Comparison of ENCODE assay signal across 13 cellular contexts in the genomic region with DNA sequence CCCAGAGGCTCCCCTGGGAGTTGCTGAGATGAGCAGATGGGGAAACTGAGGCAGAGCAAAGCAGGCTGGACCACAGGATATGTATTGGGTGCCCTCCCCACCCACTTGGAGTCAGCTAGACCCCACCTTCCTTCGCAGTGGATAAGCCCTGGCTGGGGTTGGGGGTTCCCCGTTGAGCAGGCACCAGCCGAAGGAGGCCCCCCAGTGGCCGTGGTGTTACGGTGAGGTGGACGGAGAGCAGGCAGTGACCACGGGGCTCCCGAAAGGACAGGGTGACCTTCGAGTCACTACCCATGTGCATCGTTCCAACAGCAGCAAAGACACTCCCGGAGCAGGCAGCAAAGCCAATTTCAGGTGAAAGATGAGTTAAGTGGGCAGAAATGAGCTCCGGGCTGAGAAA.
DNase-seq lines count a peak whose midpoint lies in the region; ATAC-seq, FAIRE-seq and TF ChIP-seq lines count a peak whose summit lies in the region.
"Had no signal": no experiment of that assay in that cellular context is flagged by ENCODE, and none has a peak within 500 bp of the region (broad histone marks: within the 10 kb centered on the region; RNA-seq: fewer than 3 reads in every experiment).

No MANE protein-coding gene starts in this region.

- no peak overlapping the region for H2BK20ac ChIP-seq in H1 (ENCODE audit: low read length)

- H3K9me2 ChIP-seq in Loucy (replicated peaks; ENCODE audit: low read depth, low read length): no peaks in the 10 kb centered on the region

- H3K4me2 ChIP-seq in Loucy (ENCODE audit: low read depth, low read length, poor library complexity, severe bottlenecking) (no peak overlapping the region), H1 (ENCODE audit: insufficient read depth in 1 of 2, low read depth in 2 of 2, low read length in 2 of 2) (no peak overlapping the region), mesendoderm (ENCODE audit: low read length) (no peak overlapping the region)

- H3K79me1 ChIP-seq in H1 (ENCODE audit: low read depth, low read length): no peaks in the 10 kb centered on the region; the same call in 1 of the 2 replicates
- no peaks in the 10 kb centered on the region for H3K79me1 ChIP-seq in mesendoderm (ENCODE audit: low read length)

- no peaks in the 10 kb centered on the region for H3K79me2 ChIP-seq in Loucy (ENCODE audit: insufficient read depth, low read length)
- no peaks in the 10 kb centered on the region for H3K79me2 ChIP-seq in H1 (ENCODE audit: control insufficient read depth in 1 of 2, insufficient read depth in 2 of 2, low read length in 2 of 2)
- no peaks in the 10 kb centered on the region for H3K79me2 ChIP-seq in mesendoderm (ENCODE audit: control insufficient read depth, insufficient read depth, low read length)

- H3K27me3 Mint-ChIP-seq in CD8-positive, alpha-beta T cell (ENCODE audit: low read depth): no peaks in the 10 kb centered on the region
- H3K27me3 Mint-ChIP-seq: activated CD4-positive, alpha-beta T cell treated with anti-CD3 and anti-CD28 coated beads, Interleukin-2, amount 10 ng/mL, durations not matched to agents 7 days and 5 days had no signal

- H3K9me3 Mint-ChIP-seq in CD8-positive, alpha-beta T cell: no peaks in the 10 kb centered on the region
- H3K9me3 Mint-ChIP-seq: activated CD4-positive, alpha-beta T cell treated with anti-CD3 and anti-CD28 coated beads, Interleukin-2, amount 10 ng/mL, durations not matched to agents 7 days and 5 days had no signal

- DNase-seq in D721Med (ENCODE audit: insufficient read length, low spot score) (no peak), H1 (ENCODE audit: low read depth in 1 of 2, low spot score in 2 of 2) (peak in 1 of 2 experiments; percentile 80), mesendoderm (peak; percentile 23), T-helper 9 cell (no peak), HuH-7.5 (ENCODE audit: low spot score) (no peak), NCI-H2227 treated with DMSO at 0.1 percent for 48 hours (lab: John Stamatoyannopoulos, UW) (no peak)
- no peak for DNase-seq in CD8-positive, alpha-beta T cell
- DNase-seq: activated CD4-positive, alpha-beta T cell treated with anti-CD3 and anti-CD28 coated beads, Interleukin-2, amount 10 ng/mL, durations not matched to agents 7 days and 5 days; DND-41; NCI-H1694 treated with DMSO at 0.1 percent for 48 hours; SIG-M5 had no signal

- ATAC-seq in CD8-positive, alpha-beta T cell: no peak

- H3K4me1 ChIP-seq in Loucy (ENCODE audit: insufficient read depth, low read length, poor library complexity, severe bottlenecking): no peaks in the 10 kb centered on the region
- no peaks in the 10 kb centered on the region; a peak in 1 of 7 replicates for H3K4me1 ChIP-seq in H1 (replicated peaks in 1 of 4; ENCODE audit: control insufficient read depth in 3 of 4, insufficient read depth in 4 of 4, low read length in 3 of 4)
- H3K4me1 ChIP-seq in mesendoderm (ENCODE audit: control insufficient read depth, low read depth, low read length): no peaks in the 10 kb centered on the region
- H3K4me1 ChIP-seq in CD8-positive, alpha-beta T cell (ENCODE audit: insufficient read depth, low read length): no peaks in the 10 kb centered on the region

- H2AK5ac ChIP-seq in H1 (ENCODE audit: low read depth, low read length): no peak overlapping the region
- H2AK5ac ChIP-seq in mesendoderm (ENCODE audit: low read length): no peak overlapping the region

- TF ChIP-seq EP300 in H1 (IDR thresholded peaks at IDR 0.05; ENCODE audit: borderline replicate concordance in 1 of 2, low read depth in 2 of 2, low read length in 2 of 2): no peak

- H2BK15ac ChIP-seq in H1 (ENCODE audit: low read length) (no peak overlapping the region), mesendoderm (replicated peaks; ENCODE audit: low read depth) (no peak overlapping the region)

- no peak overlapping the region for H2BK12ac ChIP-seq in H1 (ENCODE audit: low read depth, low read length)

- TF ChIP-seq POLR2A in H1 (IDR thresholded peaks at IDR 0.05; ENCODE audit: control extremely low read depth in 1 of 2, low read depth in 2 of 2, low read length in 2 of 2): no peak

- no peaks in the 10 kb centered on the region for H4K20me1 ChIP-seq in Loucy (ENCODE audit: insufficient read depth, low read length, poor library complexity, severe bottlenecking)
- H4K20me1 ChIP-seq in H1 (replicated peaks in 1 of 2; ENCODE audit: control insufficient read depth in 1 of 2, insufficient read depth in 2 of 2, low read length in 2 of 2): no peaks in the 10 kb centered on the region

- WGBS in H1 (ENCODE audit: extremely low coverage in 1 of 2, insufficient coverage in 1 of 2, insufficient read length in 1 of 2, insufficient replicate concordance in 2 of 2, low coverage in 1 of 2, low lambda C conversion rate in 2 of 2, missing lambda C conversion rate in 1 of 2), 2 experiments: 46% methylated on average over 12 of the region's 12 CpGs; no CpG with 5 or more reads in 1 of the 2 experiments
- WGBS in mesendoderm (ENCODE audit: extremely low coverage, insufficient coverage, low lambda C conversion rate): no CpG with 5 or more reads among the region's 12 CpGs

- TF ChIP-seq RAD21 in H1 (IDR thresholded peaks at IDR 0.05 in 1 of 2, conservative IDR thresholded peaks at IDR 0.05 in 1 of 2; ENCODE audit: low read depth in 2 of 2, low read length in 2 of 2): peak; percentile 67 to 72

- H3K9ac ChIP-seq in Loucy (ENCODE audit: low read depth, low read length, poor library complexity, severe bottlenecking) (no peak overlapping the region), H1 (replicated peaks in 1 of 4; ENCODE audit: extremely low read depth in 1 of 4, low read depth in 3 of 4, low read length in 3 of 4) (no peak overlapping the region), mesendoderm (ENCODE audit: low read length) (no peak overlapping the region)

- no peak overlapping the region for H3K4me3 Mint-ChIP-seq in CD8-positive, alpha-beta T cell
- H3K4me3 Mint-ChIP-seq: activated CD4-positive, alpha-beta T cell treated with anti-CD3 and anti-CD28 coated beads, Interleukin-2, amount 10 ng/mL, durations not matched to agents 7 days and 5 days had no signal

- intact Hi-C loops in CD8-positive, alpha-beta T cell (cut with DNase I, micrococcal nuclease): no loop called here

- H3K14ac ChIP-seq in H1 (ENCODE audit: insufficient read length): no peak overlapping the region

- no peak overlapping the region for H2BK120ac ChIP-seq in H1 (replicated peaks; ENCODE audit: low read depth, low read length)
- H2BK120ac ChIP-seq in mesendoderm (ENCODE audit: low read depth, low read length): no peak overlapping the region

- H3K23ac ChIP-seq in H1 (ENCODE audit: insufficient read length) (no peak overlapping the region), mesendoderm (ENCODE audit: low read length) (no peak overlapping the region)

- H3K9me3 ChIP-seq in Loucy (ENCODE audit: insufficient read depth, low read depth, low read length) (no peaks in the 10 kb centered on the region), H1 (ENCODE audit: insufficient read depth in 2 of 2, low read depth in 1 of 2, low read length in 1 of 2) (0 out of 4 replicates have a peak, but pooled peaks cover 0 to 2% of the 10 kb centered on the region in 2 experiments)
- no peaks in the 10 kb centered on the region for H3K9me3 ChIP-seq in CD8-positive, alpha-beta T cell (ENCODE audit: low read length)

- H3K4me3 ChIP-seq in Loucy (ENCODE audit: low read length, poor library complexity, severe bottlenecking) (no peak overlapping the region), H1 (ENCODE audit: extremely low read depth in 1 of 4, insufficient read depth in 2 of 4, low read depth in 3 of 4, low read length in 4 of 4) (no peak overlapping the region), mesendoderm (ENCODE audit: low read length) (no peak overlapping the region)
- H3K4me3 ChIP-seq in CD8-positive, alpha-beta T cell (ENCODE audit: low read depth, low read length): no peak overlapping the region

- FAIRE-seq in D721Med (lab: Jason Lieb, UNC) (no peak), H1 (lab: Jason Lieb, UNC) (no peak)
- FAIRE-seq: islet of Langerhans had no signal

- H3F3A ChIP-seq in Loucy (ENCODE audit: low read depth): no peaks in the 10 kb centered on the region

- no peaks in the 10 kb centered on the region for H3K36me3 Mint-ChIP-seq in CD8-positive, alpha-beta T cell

- H4K8ac ChIP-seq in H1 (ENCODE audit: extremely low read depth, insufficient read depth, low read length) (no peak overlapping the region; the same call in 1 of the 2 replicates), mesendoderm (ENCODE audit: low read depth, low read length) (no peak overlapping the region)

- H3K56ac ChIP-seq in H1 (replicated peaks; ENCODE audit: insufficient read length, low read depth, low read length) (no peak overlapping the region), mesendoderm (ENCODE audit: low read length) (no peak overlapping the region)

- no peak overlapping the region for H2BK5ac ChIP-seq in H1 (ENCODE audit: low read depth, low read length)
- H2BK5ac ChIP-seq in mesendoderm (ENCODE audit: low read length): no peak overlapping the region

- H2AFZ ChIP-seq in Loucy (ENCODE audit: low read length) (no peak overlapping the region), H1 (ENCODE audit: low read length) (peak overlapping the region; percentile 79; the same call in 1 of the 2 replicates)

- CTCF ChIA-PET in H1 (lab: Charles Lee; ENCODE audit: partially characterized antibody): interaction anchor here (0.6 to 3.1 kb wide), 11 partner anchors 11 to 479 kb away, joined by 3 to 9 read pairs (median 3); a partner anchor contains a TSS
- CTCF ChIA-PET in CD8-positive, alpha-beta T cell (lab: Charles Lee): interaction anchor here (1.5 kb wide), 1 partner anchor 29 kb away, joined by 4 read pairs; no protein-coding TSS in a partner anchor

- H3K27ac ChIP-seq in H1 (ENCODE audit: low read depth, low read length) (no peak overlapping the region), mesendoderm (ENCODE audit: low read depth, low read length) (no peak overlapping the region)
- no peak overlapping the region for H3K27ac ChIP-seq in CD8-positive, alpha-beta T cell (ENCODE audit: low read depth, low read length)

- no peaks in the 10 kb centered on the region for H3K27me3 ChIP-seq in Loucy (ENCODE audit: insufficient read depth, low read length, poor library complexity, severe bottlenecking)
- H3K27me3 ChIP-seq in H1 (replicated peaks in 1 of 4; ENCODE audit: control insufficient read depth in 3 of 4, extremely low read depth in 1 of 4, insufficient read depth in 3 of 4, low read length in 3 of 4): no peaks in the 10 kb centered on the region
- H3K27me3 ChIP-seq in mesendoderm (ENCODE audit: insufficient read depth, low read length, poor library complexity): no peaks in the 10 kb centered on the region
- H3K27me3 ChIP-seq in CD8-positive, alpha-beta T cell (ENCODE audit: insufficient read depth, low read length): no peaks in the 10 kb centered on the region

- no peak overlapping the region for H3K4ac ChIP-seq in H1 (replicated peaks; ENCODE audit: insufficient read length, low read depth, low read length)
- no peak overlapping the region for H3K4ac ChIP-seq in mesendoderm (ENCODE audit: low read depth, low read length)

- H3K27ac Mint-ChIP-seq in CD8-positive, alpha-beta T cell: no peak overlapping the region
- H3K27ac Mint-ChIP-seq: activated CD4-positive, alpha-beta T cell treated with anti-CD3 and anti-CD28 coated beads, Interleukin-2, amount 10 ng/mL, durations not matched to agents 7 days and 5 days had no signal

- H3K18ac ChIP-seq in H1 (ENCODE audit: extremely low read depth, low read length): no peak overlapping the region
- no peak overlapping the region for H3K18ac ChIP-seq in mesendoderm (ENCODE audit: low read length)

- H4K5ac ChIP-seq in H1 (ENCODE audit: insufficient read length, low read depth, low read length) (no peak overlapping the region), mesendoderm (ENCODE audit: low read length) (no peak overlapping the region)

- POLR2A ChIA-PET in H1 (lab: Charles Lee; ENCODE audit: partially characterized antibody): interaction anchor here (1.1 kb wide), 1 partner anchor 36 kb away, joined by 3 read pairs; no protein-coding TSS in a partner anchor
- POLR2A ChIA-PET in CD8-positive, alpha-beta T cell (lab: Charles Lee): no interaction called here

- no peak overlapping the region for H4K91ac ChIP-seq in H1 (replicated peaks; ENCODE audit: insufficient read length, low read length)

- no peaks in the 10 kb centered on the region for H3K4me1 Mint-ChIP-seq in CD8-positive, alpha-beta T cell (ENCODE audit: low read depth)
- H3K4me1 Mint-ChIP-seq: activated CD4-positive, alpha-beta T cell treated with anti-CD3 and anti-CD28 coated beads, Interleukin-2, amount 10 ng/mL, durations not matched to agents 7 days and 5 days had no signal

- TF ChIP-seq CTCF in D721Med (IDR thresholded peaks at IDR 0.05; ENCODE audit: insufficient read depth, missing control alignments) (peak; percentile 12), Loucy (conservative IDR thresholded peaks at IDR 0.05; ENCODE audit: low read length) (peak; percentile 44), H1 (IDR thresholded peaks at IDR 0.05; ENCODE audit: control extremely low read depth in 1 of 3, insufficient read depth in 1 of 3, low read depth in 1 of 3, low read length in 3 of 3) (peak; percentile 61 to 75 (median 67))
- TF ChIP-seq CTCF in CD8-positive, alpha-beta T cell (IDR thresholded peaks at IDR 0.05): no peak

- no peaks in the 10 kb centered on the region for H3K36me3 ChIP-seq in Loucy (ENCODE audit: insufficient read depth, low read length)
- no peaks in the 10 kb centered on the region for H3K36me3 ChIP-seq in H1 (ENCODE audit: control insufficient read depth in 2 of 4, insufficient read depth in 4 of 4, low read length in 3 of 4)
- H3K36me3 ChIP-seq in mesendoderm (ENCODE audit: control insufficient read depth, insufficient read depth, low read length): no peaks in the 10 kb centered on the region
- no peaks in the 10 kb centered on the region for H3K36me3 ChIP-seq in CD8-positive, alpha-beta T cell (ENCODE audit: insufficient read depth, low read length)

- H3K23me2 ChIP-seq in H1 (ENCODE audit: low read depth, low read length): no peaks in the 10 kb centered on the region
